8 cellular contexts compared by ENCODE assay signal in the genomic region with DNA sequence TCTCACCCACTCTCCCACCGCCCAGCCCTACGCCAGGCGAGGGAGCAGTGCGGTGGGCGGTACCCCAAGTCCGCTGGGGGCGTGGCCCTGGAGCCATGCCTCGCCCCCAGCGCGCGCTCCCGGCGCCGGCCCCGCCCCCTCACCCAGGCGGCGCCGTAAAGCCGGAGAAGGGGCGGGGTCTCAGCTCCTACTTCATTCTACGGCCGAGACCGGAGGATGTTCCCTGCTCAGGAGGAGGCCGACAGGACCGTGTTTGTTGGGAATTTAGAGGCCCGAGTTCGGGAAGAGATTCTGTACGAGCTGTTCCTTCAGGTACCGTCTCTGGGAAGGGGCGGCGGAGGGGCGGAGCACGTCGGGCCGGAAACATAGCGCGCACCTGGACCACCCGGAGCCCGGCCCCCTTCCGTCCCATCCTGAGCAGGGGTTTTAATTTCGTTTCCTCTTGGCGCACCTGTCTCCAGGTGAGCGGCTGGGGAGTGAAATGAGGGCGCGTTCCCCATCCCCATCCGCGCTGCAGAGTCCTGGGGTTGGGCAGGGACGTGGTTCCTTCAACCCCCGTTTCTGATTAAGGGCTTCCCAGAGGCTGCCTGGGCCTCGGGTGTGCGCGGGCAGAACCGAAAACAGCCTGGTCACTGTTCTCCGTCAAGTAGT. TPM values are rescaled to one million over a fixed set of nuclear protein-coding genes. Genes with fewer than 3 reads are reported as not detected.
DNase-seq lines count a peak whose midpoint lies in the region; ATAC-seq and TF ChIP-seq lines count a peak whose summit lies in the region.

A gene with protein sequence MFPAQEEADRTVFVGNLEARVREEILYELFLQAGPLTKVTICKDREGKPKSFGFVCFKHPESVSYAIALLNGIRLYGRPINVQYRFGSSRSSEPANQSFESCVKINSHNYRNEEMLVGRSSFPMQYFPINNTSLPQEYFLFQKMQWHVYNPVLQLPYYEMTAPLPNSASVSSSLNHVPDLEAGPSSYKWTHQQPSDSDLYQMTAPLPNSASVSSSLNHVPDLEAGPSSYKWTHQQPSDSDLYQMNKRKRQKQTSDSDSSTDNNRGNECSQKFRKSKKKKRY (plus strand): TSS at position 187 of the 651 bp plus-strand sequence. CDS start 30 bp downstream, at position 217.

- peaks cover 6% of the 10 kb centered on the region for H3K4me1 ChIP-seq in mononuclear cell (ENCODE audit: insufficient read depth, low read length)

- ATAC-seq in GM18520 (IDR thresholded peaks at IDR 0.05; ENCODE audit: unreplicated experiment) (peak; percentile 82), HG03108 (IDR thresholded peaks at IDR 0.05; ENCODE audit: unreplicated experiment) (peak; percentile 85)

- H3K4me3 ChIP-seq in epithelial cell of esophagus (ENCODE audit: low read length) (peak within 1 kb of the TSS; percentile 60), mononuclear cell (ENCODE audit: low read length) (peak within 1 kb of the TSS; percentile 49)

- H3K9me3 ChIP-seq in mononuclear cell (ENCODE audit: low read depth, low read length): no peaks in the 10 kb centered on the region

- peaks cover 7% of the 10 kb centered on the region for H3K27me3 ChIP-seq in mononuclear cell (ENCODE audit: insufficient read depth, low read length)

- peak; percentile 40 for DNase-seq in 8988T
- DNase-seq in NCI-H69 (lab: John Stamatoyannopoulos, UW): peak; percentile 80
- peak; percentile 43 for DNase-seq in activated CD8-positive, alpha-beta memory T cell treated with anti-CD3 and anti-CD28 coated beads, Interleukin-2, amount 50 U/mL, for 1 hour (ENCODE audit: extremely low read depth)
- DNase-seq in epithelial cell of esophagus (ENCODE audit: low read depth): peak; percentile 75
- DNase-seq in stimulated activated CD8-positive, alpha-beta memory T cell treated with anti-CD3 and anti-CD28 coated beads, Interleukin-15, amount 100 ng/mL, for 48 hours (ENCODE audit: low read depth in 2 of 2): peak; percentile 58 to 64

- TF ChIP-seq CTCF in epithelial cell of esophagus (IDR thresholded peaks at IDR 0.05; ENCODE audit: insufficient read depth, low read depth, low read length, missing control alignments): no peak

RNA-seq across cellular contexts. Expression of the gene that starts here (rescaled TPM):
- 10.6 TPM for total RNA-seq in mononuclear cell

Comparison
In these comparisons a context has a peak if more than half of its experiments do, and no peak if none do; other contexts are left out.
1. Peak in every context shown above with its lines: DNase-seq, ATAC-seq and H3K4me3 ChIP-seq.